In the genomic region with DNA sequence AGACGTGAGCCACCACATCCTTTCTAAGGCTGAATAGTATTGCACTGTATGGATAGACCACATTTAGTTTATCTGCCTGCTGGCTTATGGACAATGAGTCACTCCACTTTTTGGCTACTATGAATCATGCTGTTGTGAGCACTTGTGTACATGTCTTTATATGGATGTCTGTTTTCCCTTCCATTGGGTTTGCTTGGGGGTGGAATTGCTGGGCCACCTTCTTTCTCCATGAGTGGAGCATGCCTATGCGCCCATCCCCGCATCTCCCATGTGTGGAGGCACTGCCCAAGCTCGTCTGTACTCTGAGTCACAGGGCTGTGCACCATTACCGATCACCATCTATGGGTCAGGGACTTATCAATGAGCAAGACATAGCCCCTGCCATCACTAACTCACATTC, we compare ENCODE assay signal across 9 cellular contexts.
DNase-seq lines count a peak whose midpoint lies in the region; ATAC-seq, FAIRE-seq and TF ChIP-seq lines count a peak whose summit lies in the region.
"Had no signal": no experiment of that assay in that cellular context is flagged by ENCODE, and none has a peak within 500 bp of the region (broad histone marks: within the 10 kb centered on the region; RNA-seq: fewer than 3 reads in every experiment).

No MANE protein-coding gene starts in this region.

- TF ChIP-seq POLR2A in H54 (IDR thresholded peaks at IDR 0.05; ENCODE audit: low read depth, low read length), result no peak
- TF ChIP-seq POLR2A in thyroid gland (IDR thresholded peaks at IDR 0.05), result no peak
- no peak for TF ChIP-seq POLR2A in lower leg skin (IDR thresholded peaks at IDR 0.05)

- peaks cover 4% of the 10 kb centered on the region for H3K4me1 Mint-ChIP-seq in T-helper 2 cell treated with Interferon-gamma antibody and Interleukin-4, amounts not matched to agents 5 μg/mL and 100 μg/mL, for 36 hours (ENCODE audit: low read depth)

- no peak for FAIRE-seq in H54 (lab: Jason Lieb, UNC)

- no peaks in the 10 kb centered on the region for H3K9me3 Mint-ChIP-seq in T-helper 2 cell treated with Interferon-gamma antibody and Interleukin-4, amounts not matched to agents 5 μg/mL and 100 μg/mL, for 36 hours

- TF ChIP-seq CTCF in AG04449 (IDR thresholded peaks at IDR 0.05; ENCODE audit: insufficient read depth, low read length, missing control alignments) (no peak), thyroid gland (IDR thresholded peaks at IDR 0.05) (no peak), lower leg skin (IDR thresholded peaks at IDR 0.05) (no peak)

- H3K36me3 ChIP-seq in thyroid gland, result no peaks in the 10 kb centered on the region
- H3K36me3 ChIP-seq: heart right ventricle had no signal

- peak; percentile 96 for DNase-seq in AG04449 (ENCODE audit: low read depth, low spot score)
- DNase-seq in H54 (ENCODE audit: insufficient read length, low spot score), result peak; percentile 59
- DNase-seq in T-helper 2 cell treated with Interferon-gamma antibody and Interleukin-4, amounts not matched to agents 5 μg/mL and 100 μg/mL, for 36 hours (ENCODE audit: low spot score), result peak; percentile 10
- DNase-seq in glomerular endothelial cell (ENCODE audit: extremely low read depth, low read depth, low spot score), result peak; percentile 3
- DNase-seq in thyroid gland, result no peak
- DNase-seq in NCI-H82 (lab: John Stamatoyannopoulos, UW), result no peak
- no peak for DNase-seq in lower leg skin (ENCODE audit: low spot score in 2 of 2)
- DNase-seq: heart right ventricle had no signal

- CTCF ChIA-PET in AG04449 (lab: Yijun Ruan, JAX), result no interaction called here

- no peak overlapping the region for H3K4me3 Mint-ChIP-seq in T-helper 2 cell treated with Interferon-gamma antibody and Interleukin-4, amounts not matched to agents 5 μg/mL and 100 μg/mL, for 36 hours

- intact Hi-C loops in thyroid gland (cut with DNase I) (no loop called here), lower leg skin (cut with DNase I; ENCODE audit: low total_unique reads) (no loop called here)

- H3K9me3 ChIP-seq in thyroid gland, result no peaks in the 10 kb centered on the region
- H3K9me3 ChIP-seq: heart right ventricle had no signal

- POLR2A ChIA-PET in AG04449 (lab: Yijun Ruan, JAX), result no interaction called here

- no peaks in the 10 kb centered on the region for H3K27me3 Mint-ChIP-seq in T-helper 2 cell treated with Interferon-gamma antibody and Interleukin-4, amounts not matched to agents 5 μg/mL and 100 μg/mL, for 36 hours (ENCODE audit: low read depth)

- H3K27ac ChIP-seq in thyroid gland, result peak overlapping the region in 1 of 3 donors; percentile 5
- H3K27ac ChIP-seq: heart right ventricle had no signal

- no peak for ATAC-seq in GM18517 (IDR thresholded peaks at IDR 0.05; ENCODE audit: unreplicated experiment)

- 91 to 94% methylated on average over 5 of the region's 5 CpGs for whole genome bisulfite sequencing in thyroid gland, 2 donors
- 60 to 64% methylated on average over 5 of the region's 5 CpGs for WGBS in lower leg skin, 2 donors

- no peak overlapping the region for H3K27ac Mint-ChIP-seq in T-helper 2 cell treated with Interferon-gamma antibody and Interleukin-4, amounts not matched to agents 5 μg/mL and 100 μg/mL, for 36 hours

- H3K27me3 ChIP-seq in thyroid gland, result no peaks in the 10 kb centered on the region

- H3K36me3 Mint-ChIP-seq in T-helper 2 cell treated with Interferon-gamma antibody and Interleukin-4, amounts not matched to agents 5 μg/mL and 100 μg/mL, for 36 hours (ENCODE audit: low read depth), result no peaks in the 10 kb centered on the region

- H3K4me1 ChIP-seq in thyroid gland, result peaks cover 15 to 18% of the 10 kb centered on the region in 2 donors

- no peak overlapping the region for H3K4me3 ChIP-seq in AG04449 (ENCODE audit: low read depth, low read length)
- no peak overlapping the region for H3K4me3 ChIP-seq in thyroid gland (replicated peaks in 1 of 3)
- H3K4me3 ChIP-seq in lower leg skin (ENCODE audit: low read depth, poor library complexity, severe bottlenecking), result no peak overlapping the region
- H3K4me3 ChIP-seq: heart right ventricle had no signal

Comparison
In these comparisons a context has a peak if more than half of its experiments do, and no peak if none do; other contexts are left out.
1. DNase-seq: peak in AG04449 (single experiment), H54 (single experiment), T-helper 2 cell treated with Interferon-gamma antibody and Interleukin-4, amounts not matched to agents 5 μg/mL and 100 μg/mL, for 36 hours (single experiment) and glomerular endothelial cell (single experiment); none in thyroid gland (0 of 2), NCI-H82 (single experiment) and lower leg skin (0 of 2).